Comparison of ENCODE assay signal across 7 cellular contexts in genomic region chr18:54119524-54120019, GRCh38.
DNase-seq lines count a peak whose midpoint lies in the region; ATAC-seq and TF ChIP-seq lines count a peak whose summit lies in the region.

No MANE protein-coding gene starts in this region.

- H3K36me3 Mint-ChIP-seq in activated naive CD8-positive, alpha-beta T cell: no peaks in the 10 kb centered on the region

- H3K4me3 ChIP-seq in heart left ventricle: peak overlapping the region in 4 of 12 donors; percentile 4 to 33 (median 22)

- H3K4me1 ChIP-seq in ES-I3 (ENCODE audit: insufficient read depth, low read length): peaks cover 15% of the 10 kb centered on the region; the same call in 1 of the 2 replicates
- H3K4me1 ChIP-seq in heart left ventricle: peaks cover 0 to 4% (median 0%) of the 10 kb centered on the region in 12 donors

- TF ChIP-seq POLR2A in heart left ventricle (IDR thresholded peaks at IDR 0.05): no peak

- no peaks in the 10 kb centered on the region for H3K9me3 ChIP-seq in ES-I3 (ENCODE audit: control insufficient read depth, insufficient read depth, low read length)
- H3K9me3 ChIP-seq in heart left ventricle: no peaks in the 10 kb centered on the region

- peak overlapping the region; percentile 36 for H3K4me3 Mint-ChIP-seq in activated naive CD8-positive, alpha-beta T cell

- H3K36me3 ChIP-seq in ES-I3 (ENCODE audit: insufficient read depth, low read length): no peaks in the 10 kb centered on the region
- no peaks in the 10 kb centered on the region for H3K36me3 ChIP-seq in heart left ventricle

- H3K27ac ChIP-seq in heart left ventricle: no peak overlapping the region

- H3K27me3 Mint-ChIP-seq in activated naive CD8-positive, alpha-beta T cell: no peaks in the 10 kb centered on the region

- no peak overlapping the region for H3K27ac Mint-ChIP-seq in activated naive CD8-positive, alpha-beta T cell

- H3K9ac ChIP-seq in ES-I3 (ENCODE audit: low read depth, low read length): peak overlapping the region; percentile 39; the same call in 1 of the 2 replicates

- 22 to 26% (median 23%) methylated on average over 6 of the region's 6 CpGs for WGBS in heart left ventricle, 4 donors

- H3K4me1 Mint-ChIP-seq in activated naive CD8-positive, alpha-beta T cell (ENCODE audit: low read depth): peaks cover 2% of the 10 kb centered on the region

- no peaks in the 10 kb centered on the region for H3K27me3 ChIP-seq in heart left ventricle

- H3K9me3 Mint-ChIP-seq in activated naive CD8-positive, alpha-beta T cell (ENCODE audit: low read depth): no peaks in the 10 kb centered on the region

- intact Hi-C loops in heart left ventricle (cut with DNase I): loop anchor here (2.0 to 10.0 kb wide), 9 partner anchors 415 to 555 kb away; no protein-coding TSS in a partner anchor

- TF ChIP-seq CTCF in heart left ventricle (IDR thresholded peaks at IDR 0.05): peak; percentile 50 to 86 (median 74)

- DNase-seq in NCI-H524 (lab: John Stamatoyannopoulos, UW): peak; percentile 62
- no peak for DNase-seq in heart left ventricle
- peak; percentile 41 for DNase-seq in retina

- peak; percentile 91 for ATAC-seq in GM19463 (IDR thresholded peaks at IDR 0.05; ENCODE audit: unreplicated experiment)
- ATAC-seq in HG03442 (IDR thresholded peaks at IDR 0.05; ENCODE audit: unreplicated experiment): peak; percentile 93
- ATAC-seq in heart left ventricle: peak; percentile 37 to 81 (median 62)

Comparison
In these comparisons a context has a peak if more than half of its experiments do, and no peak if none do; other contexts are left out.
1. DNase-seq: peak in NCI-H524 (2 of 2) and retina (single experiment); none in heart left ventricle (0 of 5).
2. Peak in every context shown above with its lines, with median percentiles within 50 percentile points of each other: ATAC-seq.